ENCODE assay signal across 6 cellular contexts in genomic region chr14:23922545-23922944, GRCh38.
"Had no signal": no experiment of that assay in that cellular context is flagged by ENCODE, and none has a peak within 500 bp of the region (broad histone marks: within the 10 kb centered on the region; RNA-seq: fewer than 3 reads in every experiment).

No MANE protein-coding gene starts in this region.

- ATAC-seq: HepG2 had no signal

- H3K27ac ChIP-seq: HL-60 had no signal

- FAIRE-seq: HepG2, HTR-8/SVneo had no signal

- DNase-seq: IMR-90, KBM-7, KG1 had no signal
